9 cellular contexts compared by ENCODE assay signal in the genomic region with DNA sequence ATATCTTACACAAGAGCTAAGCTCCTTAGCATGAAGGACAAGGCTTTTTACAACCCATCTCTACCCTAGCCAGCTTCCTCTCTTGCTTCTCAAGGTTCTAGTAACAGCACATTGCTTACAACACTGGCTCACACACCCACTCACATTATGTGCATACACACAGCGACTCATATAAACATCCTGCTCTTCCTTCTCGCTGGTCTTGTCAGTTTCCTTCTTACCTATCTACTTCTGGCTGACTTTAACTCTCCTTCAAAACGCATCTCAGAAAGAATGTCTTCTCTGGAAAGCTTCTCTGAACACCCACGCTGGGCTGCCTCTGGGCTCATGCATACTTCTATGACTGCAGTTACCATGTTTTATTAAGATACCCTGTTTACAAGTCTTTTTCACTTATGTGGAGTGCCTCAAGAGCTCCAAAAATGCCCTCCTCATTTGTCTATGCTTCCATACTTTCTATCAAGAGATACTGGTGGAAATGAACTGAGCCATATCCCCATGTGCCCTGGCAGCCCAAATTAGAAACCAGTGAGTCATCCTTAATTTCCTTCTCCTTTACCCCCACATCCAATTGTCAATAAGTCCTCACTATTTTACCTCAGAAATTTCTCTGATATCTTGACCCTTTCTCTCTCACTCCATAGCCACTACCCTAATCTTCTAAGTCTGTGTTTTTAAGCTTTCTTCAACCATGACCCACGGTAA.
DNase-seq lines count a peak whose midpoint lies in the region; ATAC-seq and TF ChIP-seq lines count a peak whose summit lies in the region.
"Had no signal": no experiment of that assay in that cellular context is flagged by ENCODE, and none has a peak within 500 bp of the region (broad histone marks: within the 10 kb centered on the region; RNA-seq: fewer than 3 reads in every experiment).

No MANE protein-coding gene starts in this region.

- H3K27ac Mint-ChIP-seq in activated T-helper 2 cell treated with anti-CD3 and anti-CD28 coated beads, Interferon-gamma antibody, Interleukin-2, Interleukin-4, amounts not matched to agents 10 μg/mL and 5 μg/mL and 100 μg/mL, durations not matched to agents 14 hours and 24 hours and 36 hours = peak overlapping the region; percentile 70
- H3K27ac Mint-ChIP-seq in natural killer cell = peak overlapping the region in 1 of 2 donors; percentile 46

- H3K36me3 Mint-ChIP-seq in activated T-helper 2 cell treated with anti-CD3 and anti-CD28 coated beads, Interferon-gamma antibody, Interleukin-2, Interleukin-4, amounts not matched to agents 10 μg/mL and 5 μg/mL and 100 μg/mL, durations not matched to agents 14 hours and 24 hours and 36 hours (ENCODE audit: low read depth) = no peaks in the 10 kb centered on the region
- no peaks in the 10 kb centered on the region for H3K36me3 Mint-ChIP-seq in natural killer cell

- H3K4me3 Mint-ChIP-seq in activated T-helper 2 cell treated with anti-CD3 and anti-CD28 coated beads, Interferon-gamma antibody, Interleukin-2, Interleukin-4, amounts not matched to agents 10 μg/mL and 5 μg/mL and 100 μg/mL, durations not matched to agents 14 hours and 24 hours and 36 hours (ENCODE audit: low read depth) = peak overlapping the region; percentile 43
- no peak overlapping the region for H3K4me3 Mint-ChIP-seq in natural killer cell

- intact Hi-C loops in activated T-helper 2 cell treated with anti-CD3 and anti-CD28 coated beads, Interferon-gamma antibody, Interleukin-2, Interleukin-4, amounts not matched to agents 10 μg/mL and 5 μg/mL and 100 μg/mL, durations not matched to agents 14 hours and 24 hours and 36 hours (cut with micrococcal nuclease) = loop anchor here (1.0 kb wide), 1 partner anchor 12 kb away; no protein-coding TSS in a partner anchor
- intact Hi-C loops in natural killer cell (cut with micrococcal nuclease) = no loop called here

- TF ChIP-seq CTCF in natural killer cell (IDR thresholded peaks at IDR 0.05) = no peak

- DNase-seq in ELR (ENCODE audit: low read depth) (peak; percentile 74), natural killer cell (no peak), NAMALWA (ENCODE audit: low spot score) (no peak)
- DNase-seq in activated T-helper 2 cell treated with anti-CD3 and anti-CD28 coated beads, Interferon-gamma antibody, Interleukin-2, Interleukin-4, amounts not matched to agents 10 μg/mL and 5 μg/mL and 100 μg/mL, durations not matched to agents 14 hours and 24 hours and 36 hours (ENCODE audit: low spot score) = peak; percentile 35
- DNase-seq: H7 had no signal

- peaks cover 70% of the 10 kb centered on the region for H3K4me1 Mint-ChIP-seq in activated T-helper 2 cell treated with anti-CD3 and anti-CD28 coated beads, Interferon-gamma antibody, Interleukin-2, Interleukin-4, amounts not matched to agents 10 μg/mL and 5 μg/mL and 100 μg/mL, durations not matched to agents 14 hours and 24 hours and 36 hours (ENCODE audit: low read depth)
- H3K4me1 Mint-ChIP-seq in natural killer cell = peaks cover 0 to 14% of the 10 kb centered on the region in 2 donors

- H3K27me3 Mint-ChIP-seq in activated T-helper 2 cell treated with anti-CD3 and anti-CD28 coated beads, Interferon-gamma antibody, Interleukin-2, Interleukin-4, amounts not matched to agents 10 μg/mL and 5 μg/mL and 100 μg/mL, durations not matched to agents 14 hours and 24 hours and 36 hours (ENCODE audit: low read depth) = no peaks in the 10 kb centered on the region
- no peaks in the 10 kb centered on the region for H3K27me3 Mint-ChIP-seq in natural killer cell (ENCODE audit: low read depth in 2 of 2)

- no peaks in the 10 kb centered on the region for H3K9me3 Mint-ChIP-seq in activated T-helper 2 cell treated with anti-CD3 and anti-CD28 coated beads, Interferon-gamma antibody, Interleukin-2, Interleukin-4, amounts not matched to agents 10 μg/mL and 5 μg/mL and 100 μg/mL, durations not matched to agents 14 hours and 24 hours and 36 hours
- H3K9me3 Mint-ChIP-seq in natural killer cell = no peaks in the 10 kb centered on the region

- ATAC-seq in HG03442 (IDR thresholded peaks at IDR 0.05; ENCODE audit: unreplicated experiment) = peak; percentile 89
- peak; percentile 56 to 68 (median 66) for ATAC-seq in natural killer cell
- ATAC-seq in GM21423 (IDR thresholded peaks at IDR 0.05; ENCODE audit: unreplicated experiment) = no peak
- ATAC-seq in GM21360 (IDR thresholded peaks at IDR 0.05; ENCODE audit: unreplicated experiment) = no peak
- ATAC-seq in GM21526 (IDR thresholded peaks at IDR 0.05; ENCODE audit: low FRiP score, unreplicated experiment) = no peak

Comparison
In these comparisons a context has a peak if more than half of its experiments do, and no peak if none do; other contexts are left out.
1. DNase-seq: peak in ELR (single experiment) and activated T-helper 2 cell treated with anti-CD3 and anti-CD28 coated beads, Interferon-gamma antibody, Interleukin-2, Interleukin-4, amounts not matched to agents 10 μg/mL and 5 μg/mL and 100 μg/mL, durations not matched to agents 14 hours and 24 hours and 36 hours (single experiment); none in natural killer cell (single experiment) and NAMALWA (single experiment).
2. ATAC-seq: peak in HG03442 (single experiment) and natural killer cell (3 of 3); none in GM21423 (single experiment), GM21360 (single experiment) and GM21526 (single experiment).